32 cellular contexts compared by ENCODE assay signal in genomic region chr10:79201706-79202105, GRCh38.
"Had no signal": no experiment of that assay in that cellular context is flagged by ENCODE, and none has a peak within 500 bp of the region (broad histone marks: within the 10 kb centered on the region; RNA-seq: fewer than 3 reads in every experiment).

No MANE protein-coding gene starts in this region.

- H3K27ac ChIP-seq: breast epithelium, coronary artery, WERI-Rb-1 had no signal

- DNase-seq: activated CD4-positive, alpha-beta T cell treated with anti-CD3 and anti-CD28 coated beads for 36 hours; activated CD4-positive, CD25-positive, alpha-beta regulatory T cell; activated CD4-positive, CD25-positive, alpha-beta regulatory T cell treated with anti-CD3 and anti-CD28 coated beads, Interleukin-2, amount 50 U/mL, for 72 hours; activated CD8-positive, alpha-beta memory T cell treated with anti-CD3 and anti-CD28 coated beads, Interleukin-2, amount 10 ng/mL, durations not matched to agents 7 days and 5 days; activated CD8-positive, alpha-beta memory T cell treated with anti-CD3 and anti-CD28 coated beads, Interleukin-2, amount 50 U/mL, for 4 hours; activated effector memory CD4-positive, alpha-beta T cell treated with anti-CD3 and anti-CD28 coated beads, Interleukin-2, amount 50 U/mL, for 16 hours; activated naive CD8-positive, alpha-beta T cell treated with anti-CD3 and anti-CD28 coated beads for 36 hours; adrenal gland; aorta; central memory CD4-positive, alpha-beta T cell; cerebellar nuclear complex; dorsolateral prefrontal cortex; effector memory CD4-positive, alpha-beta T cell; T-helper 17 cell; T1000 had no signal

- H3K27me3 ChIP-seq: adrenal gland, breast epithelium, cardiac muscle cell, dorsolateral prefrontal cortex had no signal

- H3K27me3 Mint-ChIP-seq: activated CD4-positive, alpha-beta memory T cell treated with anti-CD3 and anti-CD28 coated beads for 36 hours; activated CD4-positive, alpha-beta T cell treated with anti-CD3 and anti-CD28 coated beads for 36 hours; activated CD4-positive, alpha-beta T cell treated with anti-CD3 and anti-CD28 coated beads, Interleukin-2, amount 10 ng/mL, durations not matched to agents 24 days and 14 days; activated CD8-positive, alpha-beta memory T cell treated with anti-CD3 and anti-CD28 coated beads, Interleukin-2, amount 10 ng/mL, durations not matched to agents 7 days and 5 days; activated naive CD4-positive, alpha-beta T cell treated with anti-CD3 and anti-CD28 coated beads, Interleukin-2, amount 50 U/mL, for 24 hours; activated naive CD8-positive, alpha-beta T cell treated with anti-CD3 and anti-CD28 coated beads for 36 hours; activated naive CD8-positive, alpha-beta T cell treated with anti-CD3 and anti-CD28 coated beads, Interleukin-2, amount 50 U/mL, for 24 hours; brain; dendritic cell treated with granulocyte-macrophage colony-stimulating factor and Interleukin-4, amounts not matched to agents 40 ng/mL and 50 ng/mL, for 4 days; T-helper 17 cell had no signal

- H3K36me3 Mint-ChIP-seq: activated CD4-positive, alpha-beta memory T cell treated with anti-CD3 and anti-CD28 coated beads for 36 hours; activated CD8-positive, alpha-beta memory T cell treated with anti-CD3 and anti-CD28 coated beads, Interleukin-2, amount 10 ng/mL, durations not matched to agents 7 days and 5 days had no signal

- H3K4me3 ChIP-seq: adrenal gland, breast epithelium, cardiac muscle cell, coronary artery, dorsolateral prefrontal cortex had no signal

- H3K9me3 Mint-ChIP-seq: activated CD4-positive, alpha-beta memory T cell treated with anti-CD3 and anti-CD28 coated beads for 36 hours; activated CD4-positive, alpha-beta T cell treated with anti-CD3 and anti-CD28 coated beads, Interleukin-2, amount 10 ng/mL, durations not matched to agents 24 days and 14 days; activated naive CD4-positive, alpha-beta T cell treated with anti-CD3 and anti-CD28 coated beads for 36 hours; activated naive CD4-positive, alpha-beta T cell treated with anti-CD3 and anti-CD28 coated beads, Interleukin-2, amount 50 U/mL, for 24 hours; activated naive CD8-positive, alpha-beta T cell treated with anti-CD3 and anti-CD28 coated beads for 36 hours; activated naive CD8-positive, alpha-beta T cell treated with anti-CD3 and anti-CD28 coated beads, Interleukin-2, amount 50 U/mL, for 24 hours; activated T-helper 1 cell treated with anti-CD3 and anti-CD28 coated beads, Interleukin-12 subunit alpha, Interleukin-12 subunit beta, Interleukin-2, Interleukin-4 antibody, amounts not matched to agents 30 ng/mL and 10 ng/mL and 1 ng/mL, durations not matched to agents 14 hours and 24 hours and 36 hours; activated T-helper 2 cell treated with anti-CD3 and anti-CD28 coated beads, Interferon-gamma antibody, Interleukin-2, Interleukin-4, amounts not matched to agents 10 μg/mL and 5 μg/mL and 100 μg/mL, durations not matched to agents 14 hours and 24 hours and 36 hours; brain; dendritic cell treated with granulocyte-macrophage colony-stimulating factor and Interleukin-4, amounts not matched to agents 40 ng/mL and 50 ng/mL, for 4 days; endodermal cell; T-helper 2 cell treated with Interferon-gamma antibody and Interleukin-4, amounts not matched to agents 5 μg/mL and 100 μg/mL, for 36 hours had no signal

- H3K36me3 ChIP-seq: breast epithelium had no signal

- FAIRE-seq: frontal cortex had no signal

- H3K4me1 Mint-ChIP-seq: activated CD4-positive, alpha-beta T cell treated with anti-CD3 and anti-CD28 coated beads for 36 hours; activated CD4-positive, alpha-beta T cell treated with anti-CD3 and anti-CD28 coated beads, Interleukin-2, amount 10 ng/mL, durations not matched to agents 24 days and 14 days; activated CD8-positive, alpha-beta memory T cell treated with anti-CD3 and anti-CD28 coated beads, Interleukin-2, amount 10 ng/mL, durations not matched to agents 7 days and 5 days; activated naive CD4-positive, alpha-beta T cell treated with anti-CD3 and anti-CD28 coated beads, Interleukin-2, amount 50 U/mL, for 24 hours; activated naive CD8-positive, alpha-beta T cell treated with anti-CD3 and anti-CD28 coated beads, Interleukin-2, amount 50 U/mL, for 24 hours; endodermal cell had no signal

- H3K4me1 ChIP-seq: adrenal gland, breast epithelium had no signal

- H3K27ac Mint-ChIP-seq: activated CD4-positive, alpha-beta memory T cell treated with anti-CD3 and anti-CD28 coated beads for 36 hours; activated CD4-positive, alpha-beta T cell treated with anti-CD3 and anti-CD28 coated beads for 36 hours; activated CD4-positive, alpha-beta T cell treated with anti-CD3 and anti-CD28 coated beads, Interleukin-2, amount 10 ng/mL, durations not matched to agents 24 days and 14 days; activated CD8-positive, alpha-beta memory T cell treated with anti-CD3 and anti-CD28 coated beads, Interleukin-2, amount 10 ng/mL, durations not matched to agents 7 days and 5 days; activated CD8-positive, alpha-beta T cell treated with anti-CD3 and anti-CD28 coated beads, Interleukin-2, amount 10 ng/mL, durations not matched to agents 7 days and 5 days; activated naive CD4-positive, alpha-beta T cell treated with anti-CD3 and anti-CD28 coated beads for 36 hours; activated naive CD4-positive, alpha-beta T cell treated with anti-CD3 and anti-CD28 coated beads, Interleukin-2, amount 50 U/mL, for 24 hours; activated naive CD8-positive, alpha-beta T cell treated with anti-CD3 and anti-CD28 coated beads for 36 hours; activated naive CD8-positive, alpha-beta T cell treated with anti-CD3 and anti-CD28 coated beads, Interleukin-2, amount 50 U/mL, for 24 hours; activated T-helper 1 cell treated with anti-CD3 and anti-CD28 coated beads, Interleukin-12 subunit alpha, Interleukin-12 subunit beta, Interleukin-2, Interleukin-4 antibody, amounts not matched to agents 30 ng/mL and 10 ng/mL and 1 ng/mL, durations not matched to agents 14 hours and 24 hours and 36 hours; activated T-helper 2 cell treated with anti-CD3 and anti-CD28 coated beads, Interferon-gamma antibody, Interleukin-2, Interleukin-4, amounts not matched to agents 10 μg/mL and 5 μg/mL and 100 μg/mL, durations not matched to agents 14 hours and 24 hours and 36 hours; dendritic cell treated with granulocyte-macrophage colony-stimulating factor and Interleukin-4, amounts not matched to agents 40 ng/mL and 50 ng/mL, for 4 days; endodermal cell; T-helper 17 cell; T-helper 2 cell treated with Interferon-gamma antibody and Interleukin-4, amounts not matched to agents 5 μg/mL and 100 μg/mL, for 36 hours had no signal

- H3K4me3 Mint-ChIP-seq: activated CD4-positive, alpha-beta memory T cell treated with anti-CD3 and anti-CD28 coated beads for 36 hours; activated CD4-positive, alpha-beta T cell treated with anti-CD3 and anti-CD28 coated beads for 36 hours; activated CD4-positive, alpha-beta T cell treated with anti-CD3 and anti-CD28 coated beads, Interleukin-2, amount 10 ng/mL, durations not matched to agents 24 days and 14 days; activated CD8-positive, alpha-beta memory T cell treated with anti-CD3 and anti-CD28 coated beads, Interleukin-2, amount 10 ng/mL, durations not matched to agents 7 days and 5 days; activated CD8-positive, alpha-beta T cell treated with anti-CD3 and anti-CD28 coated beads, Interleukin-2, amount 10 ng/mL, durations not matched to agents 7 days and 5 days; activated naive CD4-positive, alpha-beta T cell treated with anti-CD3 and anti-CD28 coated beads for 36 hours; activated naive CD4-positive, alpha-beta T cell treated with anti-CD3 and anti-CD28 coated beads, Interleukin-2, amount 50 U/mL, for 24 hours; activated naive CD8-positive, alpha-beta T cell treated with anti-CD3 and anti-CD28 coated beads for 36 hours; activated naive CD8-positive, alpha-beta T cell treated with anti-CD3 and anti-CD28 coated beads, Interleukin-2, amount 50 U/mL, for 24 hours; activated T-helper 1 cell treated with anti-CD3 and anti-CD28 coated beads, Interleukin-12 subunit alpha, Interleukin-12 subunit beta, Interleukin-2, Interleukin-4 antibody, amounts not matched to agents 30 ng/mL and 10 ng/mL and 1 ng/mL, durations not matched to agents 14 hours and 24 hours and 36 hours; brain; dendritic cell treated with granulocyte-macrophage colony-stimulating factor and Interleukin-4, amounts not matched to agents 40 ng/mL and 50 ng/mL, for 4 days; endodermal cell; T-helper 17 cell; T-helper 2 cell treated with Interferon-gamma antibody and Interleukin-4, amounts not matched to agents 5 μg/mL and 100 μg/mL, for 36 hours had no signal

- ATAC-seq: activated CD4-positive, alpha-beta T cell treated with anti-CD3 and anti-CD28 coated beads for 36 hours; T-helper 17 cell had no signal

- H3K9me3 ChIP-seq: adrenal gland, breast epithelium had no signal
